19 cellular contexts compared by ENCODE assay signal in genomic region chr10:96992721-96993120, GRCh38.
A peak's percentile ranks its signal among the peaks of the same experiment; 100 is the strongest.
DNase-seq lines count a peak whose midpoint lies in the region; ATAC-seq and TF ChIP-seq lines count a peak whose summit lies in the region.
"Had no signal": no experiment of that assay in that cellular context is flagged by ENCODE, and none has a peak within 500 bp of the region (broad histone marks: within the 10 kb centered on the region; RNA-seq: fewer than 3 reads in every experiment).

No MANE protein-coding gene starts in this region.

- H2AFZ ChIP-seq in DND-41 (ENCODE audit: low read depth, low read length) (no peak overlapping the region), MM.1S (ENCODE audit: low read length) (no peak overlapping the region), trophoblast cell (ENCODE audit: insufficient read depth, low read length, poor library complexity) (no peak overlapping the region)
- H2AFZ ChIP-seq: parathyroid adenoma had no signal

- no peak overlapping the region for H2BK120ac ChIP-seq in trophoblast cell (ENCODE audit: insufficient read depth, low read length, poor library complexity)

- no peaks in the 10 kb centered on the region for H3K4me1 ChIP-seq in DND-41 (ENCODE audit: insufficient read depth, low read length)
- H3K4me1 ChIP-seq in MM.1S (ENCODE audit: low read length) = 0 out of 2 replicates have a peak, but pooled peaks cover 9% of the 10 kb centered on the region
- peaks cover 0 to 4% of the 10 kb centered on the region in 2 experiments for H3K4me1 ChIP-seq in trophoblast cell (ENCODE audit: control insufficient read depth in 1 of 2, insufficient read depth in 2 of 2, low read length in 2 of 2)
- H3K4me1 ChIP-seq: parathyroid adenoma had no signal

- H4K8ac ChIP-seq in trophoblast cell (ENCODE audit: low read depth, low read length) = no peak overlapping the region

- DNase-seq in DND-41 (no peak), putamen (ENCODE audit: low spot score) (no peak), MM.1S (no peak), hepatic stellate cell (ENCODE audit: low spot score) (no peak), trophoblast cell (no peak)
- DNase-seq: activated B cell treated with CpG ODN at 0.5 μM for 24 hours; activated naive CD8-positive, alpha-beta T cell treated with anti-CD3 and anti-CD28 coated beads, Interleukin-2, amount 50 U/mL, for 24 hours; kidney glomerular epithelial cell; NCI-H1105; NCI-H226; OCI-M1; stimulated activated CD4-positive, alpha-beta T cell treated with anti-CD3 and anti-CD28 coated beads, Interleukin-15, amount 100 ng/mL, for 24 hours had no signal

- no peak overlapping the region for H3K4me2 ChIP-seq in DND-41 (ENCODE audit: insufficient read depth, low read length)
- no peak overlapping the region for H3K4me2 ChIP-seq in MM.1S (ENCODE audit: low read depth, low read length)
- H3K4me2 ChIP-seq in trophoblast cell (ENCODE audit: low read length) = no peak overlapping the region

- H3K27me3 ChIP-seq in DND-41 (ENCODE audit: insufficient read depth, low read length, poor library complexity) (no peaks in the 10 kb centered on the region), MM.1S (replicated peaks; ENCODE audit: insufficient read depth, low read length) (no peaks in the 10 kb centered on the region), trophoblast cell (ENCODE audit: insufficient read depth, low read length) (no peaks in the 10 kb centered on the region)
- H3K27me3 ChIP-seq: tibial nerve had no signal

- H3K79me2 ChIP-seq in DND-41 (ENCODE audit: insufficient read depth, low read length) (no peaks in the 10 kb centered on the region), MM.1S (ENCODE audit: low read length) (no peaks in the 10 kb centered on the region), trophoblast cell (ENCODE audit: control insufficient read depth, insufficient read depth, low read length, poor library complexity) (no peaks in the 10 kb centered on the region)
- H3K79me2 ChIP-seq: parathyroid adenoma had no signal

- H3K9me3 ChIP-seq in DND-41 (ENCODE audit: insufficient read depth, low read length, severe bottlenecking) = no peaks in the 10 kb centered on the region
- no peaks in the 10 kb centered on the region for H3K9me3 ChIP-seq in MM.1S (replicated peaks; ENCODE audit: insufficient read depth, low read length)
- no peaks in the 10 kb centered on the region for H3K9me3 ChIP-seq in trophoblast cell (ENCODE audit: insufficient read depth, low read depth, low read length)
- H3K9me3 ChIP-seq: tibial nerve had no signal

- no peak overlapping the region for H3K23ac ChIP-seq in trophoblast cell (ENCODE audit: low read length)

- H2BK5ac ChIP-seq in trophoblast cell (ENCODE audit: low read depth, low read length, poor library complexity) = no peak overlapping the region

- no CpG with 5 or more reads among the region's 1 CpG for WGBS in trophoblast cell (ENCODE audit: extremely low coverage, insufficient coverage, insufficient read length)

- no peak overlapping the region for H2AK5ac ChIP-seq in trophoblast cell (ENCODE audit: low read length)

- H3F3A ChIP-seq in MM.1S (ENCODE audit: insufficient read depth, low read length) = no peaks in the 10 kb centered on the region

- no peak overlapping the region for H3K14ac ChIP-seq in trophoblast cell (ENCODE audit: low read length)

- no peaks in the 10 kb centered on the region for H3K79me1 ChIP-seq in trophoblast cell (ENCODE audit: low read length)

- no peaks in the 10 kb centered on the region for H3K36me3 ChIP-seq in DND-41 (ENCODE audit: insufficient read depth, low read length)
- H3K36me3 ChIP-seq in MM.1S (replicated peaks; ENCODE audit: insufficient read depth, low read length) = no peaks in the 10 kb centered on the region
- no peaks in the 10 kb centered on the region for H3K36me3 ChIP-seq in trophoblast cell (ENCODE audit: control insufficient read depth in 1 of 2, insufficient read depth in 2 of 2, low read length in 2 of 2)
- H3K36me3 ChIP-seq: tibial nerve had no signal

- ATAC-seq in DND-41 (ENCODE audit: insufficient read depth, low read depth) (peak; percentile 52; the same call in 2 of the 3 replicates), GM19328 (IDR thresholded peaks at IDR 0.05; ENCODE audit: unreplicated experiment) (peak; percentile 53), GM21825 (IDR thresholded peaks at IDR 0.05; ENCODE audit: unreplicated experiment) (peak; percentile 68), HG03159 (IDR thresholded peaks at IDR 0.05; ENCODE audit: unreplicated experiment) (peak; percentile 55)
- ATAC-seq: activated naive CD8-positive, alpha-beta T cell treated with anti-CD3 and anti-CD28 coated beads, Interleukin-2, amount 50 U/mL, for 24 hours; HepG2 had no signal

- H3K9ac ChIP-seq in DND-41 (ENCODE audit: low read depth, low read length) (no peak overlapping the region), MM.1S (ENCODE audit: low read length) (no peak overlapping the region), trophoblast cell (ENCODE audit: low read length) (no peak overlapping the region)
- H3K9ac ChIP-seq: parathyroid adenoma had no signal

- no peaks in the 10 kb centered on the region for H4K20me1 ChIP-seq in DND-41 (ENCODE audit: insufficient read depth, low read length)
- no peaks in the 10 kb centered on the region for H4K20me1 ChIP-seq in MM.1S (ENCODE audit: insufficient read depth, low read length)

- H3K4ac ChIP-seq in trophoblast cell (ENCODE audit: low read depth, low read length) = no peak overlapping the region

- H3K18ac ChIP-seq in trophoblast cell (ENCODE audit: low read length) = no peak overlapping the region

- no peaks in the 10 kb centered on the region for H3K9me2 ChIP-seq in MM.1S (replicated peaks; ENCODE audit: insufficient read depth, low read length)

- no peak overlapping the region for H4K12ac ChIP-seq in trophoblast cell (ENCODE audit: low read depth, low read length)

- H3K4me3 ChIP-seq in DND-41 (ENCODE audit: low read depth in 1 of 2, low read length in 2 of 2) = no peak overlapping the region
- H3K4me3 ChIP-seq in MM.1S (ENCODE audit: low read length) = no peak overlapping the region
- H3K4me3 ChIP-seq in trophoblast cell (ENCODE audit: low read depth, low read length) = no peak overlapping the region
- H3K4me3 ChIP-seq: tibial nerve had no signal

- H3K27ac ChIP-seq in DND-41 (ENCODE audit: low read length) (no peak overlapping the region), MM.1S (ENCODE audit: low read length) (no peak overlapping the region), trophoblast cell (ENCODE audit: low read depth, low read length) (no peak overlapping the region)
- H3K27ac ChIP-seq: epithelial cell of prostate, parathyroid adenoma, tibial nerve had no signal

- H2BK12ac ChIP-seq in trophoblast cell (ENCODE audit: low read length) = no peak overlapping the region

- TF ChIP-seq CTCF in DND-41 (IDR thresholded peaks at IDR 0.05; ENCODE audit: borderline replicate concordance, extremely low read depth, low read length, poor library complexity, severe bottlenecking) (no peak), MM.1S (IDR thresholded peaks at IDR 0.05; ENCODE audit: low read length) (no peak)

- H4K91ac ChIP-seq in trophoblast cell (ENCODE audit: low read depth, low read length) = no peak overlapping the region
